In genomic region chr1:71228236-71228635, GRCh38 we compare ENCODE assay signal across 22 cellular contexts.
"Had no signal": no experiment of that assay in that cellular context is flagged by ENCODE, and none has a peak within 500 bp of the region (broad histone marks: within the 10 kb centered on the region; RNA-seq: fewer than 3 reads in every experiment).

No MANE protein-coding gene starts in this region.

- ATAC-seq: activated CD4-positive, CD25-positive, alpha-beta regulatory T cell treated with anti-CD3 and anti-CD28 coated beads, Interleukin-2, amount 50 U/mL, for 24 hours; activated naive CD8-positive, alpha-beta T cell treated with anti-CD3 and anti-CD28 coated beads, Interleukin-2, amount 50 U/mL, for 24 hours; gastroesophageal sphincter; left colon; naive thymus-derived CD4-positive, alpha-beta T cell; stimulated activated naive B cell treated with anti-CD40 and anti-IgM and Interleukin-4, amounts not matched to agents 10 μg/mL and 1 μg/mL and 100 μg/mL, for 72 hours had no signal

- H3K36me3 ChIP-seq: esophagus muscularis mucosa, gastroesophageal sphincter, right atrium auricular region, stomach, tibial nerve had no signal

- H3K27me3 ChIP-seq: esophagus muscularis mucosa, gastroesophageal sphincter, right atrium auricular region, stomach, tibial nerve had no signal

- H3K9me3 ChIP-seq: esophagus muscularis mucosa, gastroesophageal sphincter, right atrium auricular region, stomach, tibial nerve had no signal

- H3K4me3 ChIP-seq: esophagus muscularis mucosa, gastroesophageal sphincter, right atrium auricular region, stomach, tibial nerve had no signal

- DNase-seq: activated CD4-positive, alpha-beta memory T cell treated with anti-CD3 and anti-CD28 coated beads for 36 hours; activated CD4-positive, alpha-beta T cell treated with anti-CD3 and anti-CD28 coated beads, Interleukin-2, amount 10 ng/mL, durations not matched to agents 24 days and 14 days; activated CD8-positive, alpha-beta memory T cell treated with anti-CD3 and anti-CD28 coated beads, Interleukin-2, amount 50 U/mL, for 4 hours; activated naive CD8-positive, alpha-beta T cell treated with anti-CD3 and anti-CD28 coated beads, Interleukin-2, amount 50 U/mL, for 24 hours; activated T-cell treated with anti-CD3 and anti-CD28 coated beads, Interleukin-2, amount 50 U/mL, for 48 hours; dermis blood vessel endothelial cell; effector CD4-positive, alpha-beta T cell; hippocampal formation; kidney; left colon; midbrain; naive thymus-derived CD4-positive, alpha-beta T cell; stimulated activated CD4-positive, alpha-beta T cell treated with anti-CD3 and anti-CD28 coated beads, Interleukin-15, amount 100 ng/mL, for 24 hours; stimulated activated CD4-positive, alpha-beta T cell treated with anti-CD3 and anti-CD28 coated beads, Interleukin-2, amount 100 ng/mL, for 24 hours; stimulated activated naive B cell treated with anti-CD40 and anti-IgM and Interleukin-4, amounts not matched to agents 10 μg/mL and 1 μg/mL and 100 μg/mL, for 72 hours; stomach had no signal

- H3K4me1 ChIP-seq: esophagus muscularis mucosa, gastroesophageal sphincter, right atrium auricular region, stomach, tibial nerve had no signal

- H3K27ac ChIP-seq: esophagus muscularis mucosa, gastroesophageal sphincter, right atrium auricular region, stomach, tibial nerve, VCaP had no signal
